1 cellular context compared by ENCODE assay signal in genomic region chr1:156338180-156338973, GRCh38.
A peak's percentile ranks its signal among the peaks of the same experiment; 100 is the strongest.
TF ChIP-seq lines count a peak whose summit lies in the region.

CCT3 (minus strand) TSS chr1:156338292; CDS start chr1:156338184, 108 bp downstream.
TSACC (plus strand) TSS chr1:156338526; CDS start chr1:156339758, 1,232 bp downstream.

TF ChIP-seq in H1, 55 proteins besides CTCF, POLR2A, EP300 and RAD21 (continued from another document):
- no peak for TF ChIP-seq CHD7 (IDR thresholded peaks at IDR 0.05; ENCODE audit: insufficient replicate concordance, low read length)
- no peak for TF ChIP-seq RFX5 (IDR thresholded peaks at IDR 0.05; ENCODE audit: borderline replicate concordance, low read depth, low read length)
- no peak for TF ChIP-seq USF2 (IDR thresholded peaks at IDR 0.05; ENCODE audit: low read length)
- peak; percentile 83 for TF ChIP-seq PHF8 (conservative IDR thresholded peaks at IDR 0.05; ENCODE audit: low read depth, low read length)
- peak; percentile 96 for TF ChIP-seq MAX (IDR thresholded peaks at IDR 0.05)
- TF ChIP-seq JUND (IDR thresholded peaks at IDR 0.05; ENCODE audit: low read length), result no peak
- TF ChIP-seq SAP30 (IDR thresholded peaks at IDR 0.05; ENCODE audit: insufficient read depth, insufficient replicate concordance, low read length), result peak; percentile 95
- no peak for TF ChIP-seq KDM1A (IDR thresholded peaks at IDR 0.05; ENCODE audit: borderline replicate concordance, low read length)
- 0 out of 2 replicates have a peak, but pooled peaks have one; percentile 18 for TF ChIP-seq FOSL1 (IDR thresholded peaks at IDR 0.05; ENCODE audit: insufficient read depth, low read depth, low read length)
- 0 out of 2 replicates have a peak, but pooled peaks have one; percentile 47 for TF ChIP-seq RBBP5 (IDR thresholded peaks at IDR 0.05; ENCODE audit: borderline replicate concordance, low read depth, low read length)
- TF ChIP-seq NRF1 (IDR thresholded peaks at IDR 0.05; ENCODE audit: low read depth, low read length), result peak; percentile 82
- peak; percentile 70 for TF ChIP-seq KDM4A (IDR thresholded peaks at IDR 0.05; ENCODE audit: low read depth, low read length, severe bottlenecking)
- TF ChIP-seq SP2 (IDR thresholded peaks at IDR 0.05; ENCODE audit: low read length), result peak; percentile 89
- TF ChIP-seq YY1 (IDR thresholded peaks at IDR 0.05; ENCODE audit: low read depth, low read length), result peak; percentile 76
- TF ChIP-seq CHD2 (IDR thresholded peaks at IDR 0.05; ENCODE audit: low read length), result peak; percentile 94
- TF ChIP-seq SP4 (IDR thresholded peaks at IDR 0.05; ENCODE audit: low read length), result no peak
- TF ChIP-seq HDAC2 (IDR thresholded peaks at IDR 0.05; ENCODE audit: borderline replicate concordance in 1 of 2, low read depth in 2 of 2, low read length in 2 of 2), result 0 out of 4 replicates have a peak, but pooled peaks of 1 of the 2 experiments have one; percentile 20
- TF ChIP-seq BRCA1 (IDR thresholded peaks at IDR 0.05; ENCODE audit: low read depth, low read length), result no peak
- no peak for TF ChIP-seq BACH1 (IDR thresholded peaks at IDR 0.05; ENCODE audit: low read length)
- TF ChIP-seq CHD1 (IDR thresholded peaks at IDR 0.05; ENCODE audit: low read depth, low read length), result no peak
- TF ChIP-seq TAF7 (optimal IDR thresholded peaks at IDR 0.05; ENCODE audit: borderline replicate concordance, low read depth, low read length), result peak; percentile 68
- TF ChIP-seq CREB1 (IDR thresholded peaks at IDR 0.05), result peak; percentile 91
- no peak for TF ChIP-seq NANOG (IDR thresholded peaks at IDR 0.05; ENCODE audit: insufficient read depth, low read depth, low read length, poor library complexity, severe bottlenecking)
- no peak for TF ChIP-seq BCL11A (IDR thresholded peaks at IDR 0.05; ENCODE audit: low read depth in 2 of 2, low read length in 2 of 2)
- TF ChIP-seq E2F6 (IDR thresholded peaks at IDR 0.05), result peak; percentile 93
- TF ChIP-seq JUN (IDR thresholded peaks at IDR 0.05; ENCODE audit: low read depth, low read length), result no peak
- no peak for TF ChIP-seq TEAD4 (IDR thresholded peaks at IDR 0.05; ENCODE audit: low read depth, low read length)
- no peak for TF ChIP-seq EZH2 (IDR thresholded peaks at IDR 0.05; ENCODE audit: low read depth, low read length, severe bottlenecking)
- TF ChIP-seq GABPA (IDR thresholded peaks at IDR 0.05; ENCODE audit: borderline replicate concordance, insufficient read depth, low read length), result no peak
- no peak for TF ChIP-seq ASH2L (IDR thresholded peaks at IDR 0.05; ENCODE audit: low read length)
- peak; percentile 93 to 94 for TF ChIP-seq SIN3A (conservative IDR thresholded peaks at IDR 0.05 in 1 of 2, IDR thresholded peaks at IDR 0.05 in 1 of 2; ENCODE audit: low read depth in 1 of 2, low read length in 2 of 2)
- TF ChIP-seq CTBP2 (IDR thresholded peaks at IDR 0.05; ENCODE audit: borderline replicate concordance, insufficient read depth, insufficient read length, low read length), result no peak
- TF ChIP-seq ATF3 (IDR thresholded peaks at IDR 0.05; ENCODE audit: insufficient read depth, low read depth, low read length), result 0 out of 2 replicates have a peak, but pooled peaks have one; percentile 17
- no peak for TF ChIP-seq SUZ12 (IDR thresholded peaks at IDR 0.05; ENCODE audit: low read length)
- peak; percentile 86 for TF ChIP-seq POLR2AphosphoS5 (IDR thresholded peaks at IDR 0.05; ENCODE audit: low read depth, low read length)
- TF ChIP-seq SIX5 (IDR thresholded peaks at IDR 0.05; ENCODE audit: low read depth, low read length), result peak; percentile 92
- no peak for TF ChIP-seq SRF (IDR thresholded peaks at IDR 0.05; ENCODE audit: low read depth, low read length)
- no peak for TF ChIP-seq SIRT6 (IDR thresholded peaks at IDR 0.05; ENCODE audit: low read length)
- TF ChIP-seq TBP (IDR thresholded peaks at IDR 0.05; ENCODE audit: low read depth, low read length), result peak; percentile 85
- peak; percentile 86 for TF ChIP-seq TAF1 (IDR thresholded peaks at IDR 0.05; ENCODE audit: low read depth, low read length)
- no peak for TF ChIP-seq KDM5A (IDR thresholded peaks at IDR 0.05; ENCODE audit: low read length)
- TF ChIP-seq ZNF274 (IDR thresholded peaks at IDR 0.05; ENCODE audit: borderline replicate concordance, extremely low read depth, low read length), result no peak
- TF ChIP-seq RNF2 (IDR thresholded peaks at IDR 0.05; ENCODE audit: borderline replicate concordance, low read depth, low read length, missing control alignments, poor library complexity, severe bottlenecking), result no peak
- no peak; the same call in 1 of the 2 replicates for TF ChIP-seq GTF2F1 (IDR thresholded peaks at IDR 0.05; ENCODE audit: borderline replicate concordance, low read depth, low read length)
- no peak for TF ChIP-seq TCF12 (IDR thresholded peaks at IDR 0.05; ENCODE audit: low read depth, low read length)
- no peak for TF ChIP-seq CBX5 (IDR thresholded peaks at IDR 0.05; ENCODE audit: low read depth, low read length)
- TF ChIP-seq RXRA (IDR thresholded peaks at IDR 0.05; ENCODE audit: insufficient read depth, low read depth, low read length), result no peak
- TF ChIP-seq ATF2 (IDR thresholded peaks at IDR 0.05; ENCODE audit: low read length), result no peak
